9 cellular contexts compared by ENCODE assay signal in genomic region chr5:5321137-5321536, GRCh38.
"Had no signal": no experiment of that assay in that cellular context is flagged by ENCODE, and none has a peak within 500 bp of the region (broad histone marks: within the 10 kb centered on the region; RNA-seq: fewer than 3 reads in every experiment).

No MANE protein-coding gene starts in this region.

- H3K9me3 Mint-ChIP-seq: GM23338, HFFc6 had no signal

- DNase-seq: H9, HCEC 1CT, HFFc6, IMR-90, KBM-7 had no signal

- ATAC-seq: GM23338 had no signal

- H3K4me3 Mint-ChIP-seq: GM23338, H9, HFFc6 had no signal

- FAIRE-seq: H1, H54 had no signal

- H3K27ac Mint-ChIP-seq: GM23338, H9, HFFc6 had no signal

- H3K4me3 ChIP-seq: GM23338 had no signal

- H3K27ac ChIP-seq: HL-60 had no signal
